18 cellular contexts compared by ENCODE assay signal in the genomic region with DNA sequence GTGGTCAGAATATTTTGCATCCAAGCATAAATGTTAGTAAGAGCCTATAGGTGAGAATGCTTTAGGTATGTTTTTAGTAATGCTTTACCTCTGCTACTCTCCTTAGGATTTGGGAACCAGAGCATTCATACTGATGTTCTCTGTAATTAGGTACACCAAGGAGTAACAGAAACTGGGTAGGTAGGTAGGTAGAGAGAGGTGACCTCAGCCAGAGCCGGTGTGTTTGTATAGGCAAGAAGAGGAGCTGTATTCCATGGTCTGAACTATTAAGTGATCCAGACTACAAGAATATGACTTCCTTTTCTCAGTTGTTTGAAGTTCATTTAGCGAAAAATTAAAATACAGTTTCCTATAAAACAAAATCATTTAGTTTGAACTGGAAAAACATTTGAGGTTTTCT.
DNase-seq lines count a peak whose midpoint lies in the region; ATAC-seq, FAIRE-seq and TF ChIP-seq lines count a peak whose summit lies in the region.
"Had no signal": no experiment of that assay in that cellular context is flagged by ENCODE, and none has a peak within 500 bp of the region (broad histone marks: within the 10 kb centered on the region; RNA-seq: fewer than 3 reads in every experiment).

No MANE protein-coding gene starts in this region.

- TF ChIP-seq EP300 in A549 (IDR thresholded peaks at IDR 0.05) (no peak), sigmoid colon (IDR thresholded peaks at IDR 0.05) (no peak), stomach (IDR thresholded peaks at IDR 0.05) (no peak)

- H3K4me3 ChIP-seq in A549 (no peak overlapping the region), keratinocyte (ENCODE audit: control insufficient read depth in 2 of 3, extremely low read depth in 1 of 3, insufficient read depth in 2 of 3, low read depth in 1 of 3, low read length in 3 of 3) (no peak overlapping the region), sigmoid colon (no peak overlapping the region), stomach (no peak overlapping the region), testis (no peak overlapping the region)
- H3K4me3 ChIP-seq: MG63 had no signal

- no peak for TF ChIP-seq POLR2A in A549 (IDR thresholded peaks at IDR 0.05; ENCODE audit: low read length)
- TF ChIP-seq POLR2A in sigmoid colon (IDR thresholded peaks at IDR 0.05) = no peak
- no peak for TF ChIP-seq POLR2A in stomach (IDR thresholded peaks at IDR 0.05)
- TF ChIP-seq POLR2A in testis (IDR thresholded peaks at IDR 0.05) = no peak

- peaks cover 0 to 4% of the 10 kb centered on the region in 2 experiments for H3K36me3 ChIP-seq in keratinocyte (ENCODE audit: control insufficient read depth in 2 of 2, extremely low read depth in 1 of 2, insufficient read depth in 2 of 2, low read length in 2 of 2)
- peaks cover 0 to 13% (median 0%) of the 10 kb centered on the region in 4 donors for H3K36me3 ChIP-seq in sigmoid colon
- H3K36me3 ChIP-seq in stomach = peaks cover 0 to 30% (median 21%) of the 10 kb centered on the region in 4 donors
- no peaks in the 10 kb centered on the region for H3K36me3 ChIP-seq in testis (ENCODE audit: low read depth, missing control alignments)
- H3K36me3 ChIP-seq: MG63, Peyer's patch had no signal

- dilution Hi-C loops in keratinocyte (cut with MboI; ENCODE audit: extremely low pct_ligation_motif_present, low sequenced_read_pairs) = no loop called here

- H3K4me1 ChIP-seq in A549 = peaks cover 10% of the 10 kb centered on the region; the same call in 2 of the 3 replicates
- no peaks in the 10 kb centered on the region for H3K4me1 ChIP-seq in keratinocyte (ENCODE audit: control insufficient read depth, extremely low read depth, insufficient read depth, low read length)
- H3K4me1 ChIP-seq in sigmoid colon = no peaks in the 10 kb centered on the region
- peaks cover 0 to 8% (median 4%) of the 10 kb centered on the region in 4 donors for H3K4me1 ChIP-seq in stomach
- H3K4me1 ChIP-seq in testis = no peaks in the 10 kb centered on the region
- H3K4me1 ChIP-seq: Peyer's patch had no signal

- 79% methylated on average over 2 of the region's 2 CpGs for WGBS in A549 (ENCODE audit: missing lambda C conversion rate)
- 58 to 83% methylated on average over 2 of the region's 2 CpGs for WGBS in sigmoid colon, 2 donors
- 65 to 77% (median 75%) methylated on average over 2 of the region's 2 CpGs for WGBS in stomach, 5 donors
- 93 to 94% methylated on average over 2 of the region's 2 CpGs for WGBS in testis, 2 donors

- H3K9me3 ChIP-seq in A549 (no peaks in the 10 kb centered on the region), keratinocyte (ENCODE audit: control insufficient read depth, low read depth, low read length) (no peaks in the 10 kb centered on the region), sigmoid colon (no peaks in the 10 kb centered on the region), stomach (no peaks in the 10 kb centered on the region), testis (no peaks in the 10 kb centered on the region)
- H3K9me3 ChIP-seq: MG63, Peyer's patch had no signal

- H3K27me3 ChIP-seq in keratinocyte (ENCODE audit: control insufficient read depth, extremely low read depth, insufficient read depth, low read length) = no peaks in the 10 kb centered on the region
- no peaks in the 10 kb centered on the region for H3K27me3 ChIP-seq in sigmoid colon
- H3K27me3 ChIP-seq in stomach = no peaks in the 10 kb centered on the region
- no peaks in the 10 kb centered on the region for H3K27me3 ChIP-seq in testis
- H3K27me3 ChIP-seq: MG63, Peyer's patch had no signal

- H3K9ac ChIP-seq in keratinocyte (ENCODE audit: control insufficient read depth, extremely low read depth, insufficient read depth, low read length) = no peak overlapping the region

- H3K4me2 ChIP-seq in A549 = peak overlapping the region; percentile 54; the same call in 1 of the 3 replicates
- H3K4me2 ChIP-seq in keratinocyte (ENCODE audit: control insufficient read depth, extremely low read depth, insufficient read depth, low read depth, low read length) = no peak overlapping the region

- CTCF ChIA-PET in A549 (lab: Yijun Ruan, JAX) = interaction anchor here (0.9 to 1.7 kb wide), 2 partner anchors 16 to 21 kb away, joined by 3 to 5 read pairs; no protein-coding TSS in a partner anchor

- H3K9me1 ChIP-seq in keratinocyte (ENCODE audit: control insufficient read depth, extremely low read depth, insufficient read depth, low read length) = no peaks in the 10 kb centered on the region

- TF ChIP-seq RAD21 in A549 (conservative IDR thresholded peaks at IDR 0.05 in 1 of 2, IDR thresholded peaks at IDR 0.05 in 1 of 2) = no peak

- no peak overlapping the region for H2AFZ ChIP-seq in keratinocyte (ENCODE audit: control insufficient read depth, low read length)

- POLR2A ChIA-PET in A549 (lab: Yijun Ruan, JAX) = no interaction called here

- no peaks in the 10 kb centered on the region for H4K20me1 ChIP-seq in keratinocyte (ENCODE audit: control insufficient read depth, extremely low read depth, insufficient read depth, low read length)

- TF ChIP-seq CTCF in A549 (IDR thresholded peaks at IDR 0.05) = no peak
- no peak for TF ChIP-seq CTCF in keratinocyte (optimal IDR thresholded peaks at IDR 0.05 in 1 of 3, IDR thresholded peaks at IDR 0.05 in 1 of 3, conservative IDR thresholded peaks at IDR 0.05 in 1 of 3; ENCODE audit: extremely low read depth in 1 of 3, insufficient read depth in 2 of 3, low read length in 3 of 3)
- no peak for TF ChIP-seq CTCF in sigmoid colon (IDR thresholded peaks at IDR 0.05)
- no peak for TF ChIP-seq CTCF in stomach (IDR thresholded peaks at IDR 0.05)
- TF ChIP-seq CTCF in testis (IDR thresholded peaks at IDR 0.05) = no peak

- H3K79me2 ChIP-seq in keratinocyte (ENCODE audit: control insufficient read depth, insufficient read depth, low read length) = no peaks in the 10 kb centered on the region

- ATAC-seq in A549 (no peak; a peak in 1 of 6 replicates), GM19351 (IDR thresholded peaks at IDR 0.05; ENCODE audit: unreplicated experiment) (peak; percentile 34), HG03439 (IDR thresholded peaks at IDR 0.05; ENCODE audit: unreplicated experiment) (peak; percentile 21)

- H3K27ac ChIP-seq in A549 = no peak overlapping the region
- no peak overlapping the region for H3K27ac ChIP-seq in keratinocyte (ENCODE audit: control insufficient read depth, insufficient read depth, low read length)
- no peak overlapping the region for H3K27ac ChIP-seq in sigmoid colon
- peak overlapping the region in 1 of 5 donors; percentile 32 for H3K27ac ChIP-seq in stomach
- no peak overlapping the region for H3K27ac ChIP-seq in testis
- H3K27ac ChIP-seq: C4-2B, Peyer's patch had no signal

- intact Hi-C loops in sigmoid colon (cut with DNase I) (no loop called here), stomach (cut with DNase I; ENCODE audit: low total_unique reads) (no loop called here), testis (cut with DNase I; ENCODE audit: low total_unique reads) (no loop called here)

- DNase-seq in A549 (ENCODE audit: low read depth in 1 of 2, low spot score in 1 of 2) (no peak), keratinocyte (ENCODE audit: low read depth, low spot score) (no peak), sigmoid colon (no peak), stomach (no peak), testis (no peak)
- no peak for DNase-seq in effector CD8-positive, alpha-beta T cell (lab: John Stamatoyannopoulos, UW)
- DNase-seq: COR-L47, HCEC 1CT, MG63, NCI-H1105, NCI-H187, NCI-H82, Peyer's patch, Right ventricle myocardium superior had no signal

- no peak for FAIRE-seq in A549 (lab: Jason Lieb, UNC)
- FAIRE-seq in keratinocyte (lab: Jason Lieb, UNC) = peak; percentile 67
- FAIRE-seq: A204.1 had no signal

TF ChIP-seq in A549, 52 proteins besides CTCF, POLR2A, EP300 and RAD21 (continues in another document):
- TF ChIP-seq NPAS2 (CRISPR knock-in tag; IDR thresholded peaks at IDR 0.05; ENCODE audit: borderline replicate concordance) (no peak), MAZ (IDR thresholded peaks at IDR 0.05; ENCODE audit: borderline replicate concordance, low read depth, low read length) (no peak), FOXS1 (CRISPR knock-in tag; IDR thresholded peaks at IDR 0.05) (no peak), CEBPB (IDR thresholded peaks at IDR 0.05) (no peak), POLR2AphosphoS2 (conservative IDR thresholded peaks at IDR 0.05; ENCODE audit: low read length) (no peak), SMC3 (IDR thresholded peaks at IDR 0.05) (no peak), RNF2 (IDR thresholded peaks at IDR 0.05; ENCODE audit: borderline replicate concordance, low read depth) (no peak), CBX2 (IDR thresholded peaks at IDR 0.05; ENCODE audit: borderline replicate concordance, low read depth) (no peak), RARB (CRISPR knock-in tag; IDR thresholded peaks at IDR 0.05) (no peak)
- TF ChIP-seq, protein P1, sequence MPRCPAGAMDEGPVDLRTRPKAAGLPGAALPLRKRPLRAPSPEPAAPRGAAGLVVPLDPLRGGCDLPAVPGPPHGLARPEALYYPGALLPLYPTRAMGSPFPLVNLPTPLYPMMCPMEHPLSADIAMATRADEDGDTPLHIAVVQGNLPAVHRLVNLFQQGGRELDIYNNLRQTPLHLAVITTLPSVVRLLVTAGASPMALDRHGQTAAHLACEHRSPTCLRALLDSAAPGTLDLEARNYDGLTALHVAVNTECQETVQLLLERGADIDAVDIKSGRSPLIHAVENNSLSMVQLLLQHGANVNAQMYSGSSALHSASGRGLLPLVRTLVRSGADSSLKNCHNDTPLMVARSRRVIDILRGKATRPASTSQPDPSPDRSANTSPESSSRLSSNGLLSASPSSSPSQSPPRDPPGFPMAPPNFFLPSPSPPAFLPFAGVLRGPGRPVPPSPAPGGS (IDR thresholded peaks at IDR 0.05) = no peak
- TF ChIP-seq, protein P2, sequence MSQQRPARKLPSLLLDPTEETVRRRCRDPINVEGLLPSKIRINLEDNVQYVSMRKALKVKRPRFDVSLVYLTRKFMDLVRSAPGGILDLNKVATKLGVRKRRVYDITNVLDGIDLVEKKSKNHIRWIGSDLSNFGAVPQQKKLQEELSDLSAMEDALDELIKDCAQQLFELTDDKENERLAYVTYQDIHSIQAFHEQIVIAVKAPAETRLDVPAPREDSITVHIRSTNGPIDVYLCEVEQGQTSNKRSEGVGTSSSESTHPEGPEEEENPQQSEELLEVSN (IDR thresholded peaks at IDR 0.05; ENCODE audit: borderline replicate concordance, low read depth) = no peak

Comparison
In these comparisons a context has a peak if more than half of its experiments do, and no peak if none do; other contexts are left out.
1. ATAC-seq: peak in GM19351 (single experiment) and HG03439 (single experiment); none in A549 (0 of 2).